ENCODE assay signal across 9 cellular contexts in the genomic region with DNA sequence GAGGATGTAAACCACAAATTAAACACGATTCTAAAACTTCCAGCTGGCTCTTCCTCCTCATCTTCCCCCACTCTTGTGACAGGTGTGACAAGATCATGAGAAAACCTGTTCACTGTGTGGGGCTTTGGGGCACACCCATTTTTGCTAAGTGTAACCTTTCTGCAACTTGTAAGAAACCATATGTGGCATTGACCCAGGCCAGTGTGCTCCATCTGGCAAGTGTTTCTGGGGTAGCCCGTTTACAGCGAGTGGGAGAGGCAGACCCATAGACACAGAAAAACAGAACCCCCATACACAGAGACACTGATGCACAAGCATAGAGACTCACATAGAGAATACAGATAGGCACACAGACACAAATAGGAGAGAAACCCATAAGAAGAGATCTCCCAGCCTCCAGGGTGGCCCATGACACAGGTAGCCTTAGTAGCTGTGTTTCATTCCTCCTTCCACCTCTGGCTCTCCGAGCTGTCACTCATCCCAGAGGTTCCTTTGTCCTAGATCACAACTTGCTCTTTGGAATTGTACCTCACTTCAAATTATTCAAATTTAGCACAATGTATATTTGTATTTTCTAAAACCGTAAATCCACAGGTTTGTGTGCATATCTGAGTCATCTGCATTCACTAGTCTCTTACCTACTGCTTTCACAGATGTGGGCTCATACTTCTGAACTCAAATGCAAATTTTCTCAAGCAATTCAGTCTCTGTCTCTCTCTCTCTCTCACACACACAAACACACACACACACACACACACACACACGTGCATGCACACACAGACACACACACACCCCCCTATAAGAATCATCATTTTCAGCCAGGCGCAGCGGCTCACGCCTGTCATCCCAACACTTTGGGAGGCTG.
A peak's percentile ranks its signal among the peaks of the same experiment; 100 is the strongest.
DNase-seq lines count a peak whose midpoint lies in the region; ATAC-seq and TF ChIP-seq lines count a peak whose summit lies in the region.
"Had no signal": no experiment of that assay in that cellular context is flagged by ENCODE, and none has a peak within 500 bp of the region (broad histone marks: within the 10 kb centered on the region; RNA-seq: fewer than 3 reads in every experiment).

No MANE protein-coding gene starts in this region.

- H2AFZ ChIP-seq in DND-41 (ENCODE audit: low read depth, low read length), result no peak overlapping the region

- ATAC-seq in DND-41 (ENCODE audit: insufficient read depth, low read depth) (no peak), GM21786 (IDR thresholded peaks at IDR 0.05; ENCODE audit: unreplicated experiment) (peak; percentile 29)

- DNase-seq in DND-41 (peak; percentile 17), NCI-H526 treated with DMSO at 0.1 percent for 48 hours (lab: John Stamatoyannopoulos, UW) (peak; percentile 50), kidney tubule cell (ENCODE audit: low spot score) (peak; percentile 36), RKO (ENCODE audit: low spot score) (no peak), T-helper 9 cell (no peak), SIG-M5 treated with dmso at 0.1 percent for 504 hours (lab: John Stamatoyannopoulos, UW; ENCODE audit: unreplicated experiment) (no peak)
- DNase-seq in activated effector memory CD4-positive, alpha-beta T cell treated with anti-CD3 and anti-CD28 coated beads, Interleukin-2, amount 50 U/mL, for 16 hours, result no peak
- DNase-seq: activated CD4-positive, CD25-positive, alpha-beta regulatory T cell treated with anti-CD3 and anti-CD28 coated beads, Interleukin-2, amount 50 U/mL, for 72 hours had no signal

- peak overlapping the region; percentile 34 for H3K4me2 ChIP-seq in DND-41 (ENCODE audit: insufficient read depth, low read length)

- H3K9me3 ChIP-seq in DND-41 (ENCODE audit: insufficient read depth, low read length, severe bottlenecking), result no peaks in the 10 kb centered on the region

- TF ChIP-seq CTCF in DND-41 (IDR thresholded peaks at IDR 0.05; ENCODE audit: borderline replicate concordance, extremely low read depth, low read length, poor library complexity, severe bottlenecking), result no peak

- peak overlapping the region; percentile 12 for H3K9ac ChIP-seq in DND-41 (ENCODE audit: low read depth, low read length)

- H3K36me3 ChIP-seq in DND-41 (ENCODE audit: insufficient read depth, low read length), result no peaks in the 10 kb centered on the region

- no peaks in the 10 kb centered on the region for H4K20me1 ChIP-seq in DND-41 (ENCODE audit: insufficient read depth, low read length)

- H3K4me1 ChIP-seq in DND-41 (ENCODE audit: insufficient read depth, low read length), result peaks cover 61% of the 10 kb centered on the region

- H3K27me3 ChIP-seq in DND-41 (ENCODE audit: insufficient read depth, low read length, poor library complexity), result no peaks in the 10 kb centered on the region

- H3K4me3 ChIP-seq in DND-41 (ENCODE audit: low read depth in 1 of 2, low read length in 2 of 2), result no peak overlapping the region

- H3K27ac ChIP-seq in DND-41 (ENCODE audit: low read length), result peak overlapping the region; percentile 81

- peaks cover 67% of the 10 kb centered on the region for H3K79me2 ChIP-seq in DND-41 (ENCODE audit: insufficient read depth, low read length)

Comparison
In these comparisons a context has a peak if more than half of its experiments do, and no peak if none do; other contexts are left out.
1. DNase-seq: peak in DND-41 (single experiment), NCI-H526 treated with DMSO at 0.1 percent for 48 hours (single experiment) and kidney tubule cell (single experiment); none in RKO (single experiment), T-helper 9 cell (single experiment), SIG-M5 treated with dmso at 0.1 percent for 504 hours (single experiment) and activated effector memory CD4-positive, alpha-beta T cell treated with anti-CD3 and anti-CD28 coated beads, Interleukin-2, amount 50 U/mL, for 16 hours (single experiment).